ENCODE assay signal across 8 cellular contexts in the genomic region with DNA sequence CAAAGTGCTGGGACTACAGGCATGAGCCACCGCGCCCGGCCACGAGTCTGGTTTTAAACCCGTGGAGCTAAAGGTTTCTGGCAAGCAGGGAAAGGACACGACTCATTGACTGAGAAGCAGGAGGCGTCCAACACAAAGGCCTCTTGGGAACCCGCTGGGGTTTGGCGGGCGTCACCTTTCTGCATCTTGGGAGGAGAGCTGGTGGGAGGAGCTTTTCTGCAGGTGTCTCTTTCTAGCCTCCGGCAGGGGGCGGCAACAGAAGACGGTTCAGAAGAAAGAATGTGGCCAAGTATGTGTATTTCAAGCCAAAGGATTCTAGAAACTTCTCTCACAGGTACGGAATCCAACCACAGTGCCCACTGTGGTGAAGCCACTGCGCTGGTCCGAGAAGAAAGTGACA.
DNase-seq lines count a peak whose midpoint lies in the region; ATAC-seq, FAIRE-seq and TF ChIP-seq lines count a peak whose summit lies in the region.

No MANE protein-coding gene starts in this region.

- H3K9me3 ChIP-seq in endodermal cell (ENCODE audit: control insufficient read depth, low read length): no peaks in the 10 kb centered on the region
- no peaks in the 10 kb centered on the region for H3K9me3 ChIP-seq in mucosa of rectum (ENCODE audit: control insufficient read depth in 2 of 2, low read length in 2 of 2)

- peaks cover 38% of the 10 kb centered on the region for H3K36me3 ChIP-seq in endodermal cell (ENCODE audit: control insufficient read depth, insufficient read depth, low read length)
- H3K36me3 ChIP-seq in mucosa of rectum (ENCODE audit: control insufficient read depth in 2 of 2, insufficient read depth in 2 of 2, low read length in 2 of 2): no peaks in the 10 kb centered on the region

- H3K4me3 Mint-ChIP-seq in activated CD8-positive, alpha-beta T cell treated with anti-CD3 and anti-CD28 coated beads for 36 hours: no peak overlapping the region
- no peak overlapping the region for H3K4me3 Mint-ChIP-seq in endodermal cell

- H3K27ac Mint-ChIP-seq in activated CD8-positive, alpha-beta T cell treated with anti-CD3 and anti-CD28 coated beads for 36 hours: no peak overlapping the region
- H3K27ac Mint-ChIP-seq in endodermal cell: peak overlapping the region; percentile 98

- FAIRE-seq in GM12892 (lab: Jason Lieb, UNC): no peak

- H3K9me3 Mint-ChIP-seq in activated CD8-positive, alpha-beta T cell treated with anti-CD3 and anti-CD28 coated beads for 36 hours: no peaks in the 10 kb centered on the region
- H3K9me3 Mint-ChIP-seq in endodermal cell: no peaks in the 10 kb centered on the region

- H3K27me3 ChIP-seq in endodermal cell (ENCODE audit: control insufficient read depth, insufficient read depth, low read length, poor library complexity, severe bottlenecking) (no peaks in the 10 kb centered on the region), mucosa of rectum (ENCODE audit: control insufficient read depth in 2 of 2, insufficient read depth in 2 of 2, low read length in 2 of 2) (no peaks in the 10 kb centered on the region)

- intact Hi-C loops in activated CD8-positive, alpha-beta T cell treated with anti-CD3 and anti-CD28 coated beads for 36 hours (cut with micrococcal nuclease): no loop called here

- 39 to 49% methylated on average over 9 to 16 of the region's 16 CpGs for WGBS in endodermal cell (ENCODE audit: insufficient coverage in 1 of 2, insufficient read length in 1 of 2), 2 experiments

- peak; percentile 55 for TF ChIP-seq CTCF in activated CD8-positive, alpha-beta T cell treated with anti-CD3 and anti-CD28 coated beads for 36 hours (IDR thresholded peaks at IDR 0.05)
- peak; percentile 91 for TF ChIP-seq CTCF in endodermal cell (conservative IDR thresholded peaks at IDR 0.05)

- no peak for TF ChIP-seq POLR2A in GM12892 (IDR thresholded peaks at IDR 0.05; ENCODE audit: low read depth, low read length)

- H3K4me1 ChIP-seq in endodermal cell (ENCODE audit: control insufficient read depth, insufficient read depth, low read length) (peaks cover 11% of the 10 kb centered on the region), mucosa of rectum (ENCODE audit: control insufficient read depth in 2 of 2, insufficient read depth in 2 of 2, low read length in 2 of 2) (peaks cover 0 to 15% of the 10 kb centered on the region in 2 donors)

- peak; percentile 74 for ATAC-seq in activated CD8-positive, alpha-beta T cell treated with anti-CD3 and anti-CD28 coated beads for 36 hours
- no peak for ATAC-seq in HG02885 (IDR thresholded peaks at IDR 0.05; ENCODE audit: poor library complexity, unreplicated experiment)

- H3K27me3 Mint-ChIP-seq in activated CD8-positive, alpha-beta T cell treated with anti-CD3 and anti-CD28 coated beads for 36 hours: peaks cover 18% of the 10 kb centered on the region
- H3K27me3 Mint-ChIP-seq in endodermal cell (ENCODE audit: insufficient read depth): no peaks in the 10 kb centered on the region

- DNase-seq in GM12892 (ENCODE audit: insufficient read length) (peak; percentile 59), NCI-H2171 treated with DMSO at 0.1 percent for 48 hours (lab: John Stamatoyannopoulos, UW) (peak; percentile 94), endodermal cell (peak; percentile 99), NCI-H524 treated with DMSO at 0.1 percent for 48 hours (lab: John Stamatoyannopoulos, UW) (no peak)
- DNase-seq in activated CD8-positive, alpha-beta T cell treated with anti-CD3 and anti-CD28 coated beads for 36 hours: peak; percentile 79
- DNase-seq in stimulated activated CD8-positive, alpha-beta memory T cell treated with anti-CD3 and anti-CD28 coated beads, Interleukin-7, amount 100 ng/mL, for 1 hour (ENCODE audit: low read depth in 2 of 2): peak; percentile 15 to 43

- H3K9ac ChIP-seq in endodermal cell (ENCODE audit: extremely low read depth, low read length, poor library complexity, severe bottlenecking) (peak overlapping the region; percentile 17), mucosa of rectum (ENCODE audit: low read depth in 1 of 2, low read length in 2 of 2) (no peak overlapping the region)

- POLR2A ChIA-PET in activated CD8-positive, alpha-beta T cell treated with anti-CD3 and anti-CD28 coated beads for 36 hours (lab: Charles Lee): interaction anchor here (0.7 to 1.1 kb wide), 3 partner anchors 10 to 122 kb away, joined by 3 read pairs; no protein-coding TSS in a partner anchor

- H3K27ac ChIP-seq in endodermal cell (ENCODE audit: low read depth, low read length) (peak overlapping the region; percentile 21), mucosa of rectum (ENCODE audit: low read depth in 2 of 2, low read length in 2 of 2) (peak overlapping the region; percentile 19 to 27)

- H3K4me3 ChIP-seq in endodermal cell (ENCODE audit: low read length) (no peak overlapping the region), mucosa of rectum (ENCODE audit: low read length in 2 of 2) (no peak overlapping the region)

- CTCF ChIA-PET in activated CD8-positive, alpha-beta T cell treated with anti-CD3 and anti-CD28 coated beads for 36 hours (lab: Charles Lee): interaction anchor here (0.6 to 5.5 kb wide), 21 partner anchors 8 to 176 kb away, joined by 3 to 52 read pairs (median 3); partner anchors contain the start of genes GLOD4, MRM3, NXN and TIMM22

- H3K36me3 Mint-ChIP-seq in activated CD8-positive, alpha-beta T cell treated with anti-CD3 and anti-CD28 coated beads for 36 hours (ENCODE audit: low read depth): no peaks in the 10 kb centered on the region
- peaks cover 31% of the 10 kb centered on the region for H3K36me3 Mint-ChIP-seq in endodermal cell (ENCODE audit: low read depth)

- peaks cover 11% of the 10 kb centered on the region for H3K4me1 Mint-ChIP-seq in activated CD8-positive, alpha-beta T cell treated with anti-CD3 and anti-CD28 coated beads for 36 hours (ENCODE audit: low read depth)
- peaks cover 50% of the 10 kb centered on the region for H3K4me1 Mint-ChIP-seq in endodermal cell
